In genomic region chr3:106862067-106862466, GRCh38 we compare ENCODE assay signal across 14 cellular contexts.
A peak's percentile ranks its signal among the peaks of the same experiment; 100 is the strongest.
DNase-seq lines count a peak whose midpoint lies in the region; ATAC-seq, FAIRE-seq and TF ChIP-seq lines count a peak whose summit lies in the region.
"Had no signal": no experiment of that assay in that cellular context is flagged by ENCODE, and none has a peak within 500 bp of the region (broad histone marks: within the 10 kb centered on the region; RNA-seq: fewer than 3 reads in every experiment).

No MANE protein-coding gene starts in this region.

- H3K9me3 ChIP-seq in endothelial cell of umbilical vein (replicated peaks; ENCODE audit: control insufficient read depth, insufficient read depth, low read length): no peaks in the 10 kb centered on the region
- H3K9me3 ChIP-seq in neural progenitor cell (ENCODE audit: low read depth): no peaks in the 10 kb centered on the region
- H3K9me3 ChIP-seq in CD8-positive, alpha-beta T cell (ENCODE audit: low read length): no peaks in the 10 kb centered on the region
- H3K9me3 ChIP-seq: lower lobe of right lung had no signal

- H3K27ac ChIP-seq in endothelial cell of umbilical vein (ENCODE audit: insufficient read depth, low read depth, low read length) (peak overlapping the region; percentile 2), neural progenitor cell (no peak overlapping the region)
- no peak overlapping the region for H3K27ac ChIP-seq in CD8-positive, alpha-beta T cell (ENCODE audit: low read depth, low read length)
- H3K27ac ChIP-seq: lower lobe of right lung, SK-N-MC had no signal

- no peak for TF ChIP-seq POLR2A in endothelial cell of umbilical vein (IDR thresholded peaks at IDR 0.05; ENCODE audit: low read depth, low read length)

- ATAC-seq in CD8-positive, alpha-beta T cell: no peak
- ATAC-seq in HG03571 (IDR thresholded peaks at IDR 0.05; ENCODE audit: unreplicated experiment): no peak
- ATAC-seq: lower lobe of right lung had no signal

- peak; percentile 85 for FAIRE-seq in endothelial cell of umbilical vein (lab: Jason Lieb, UNC)
- FAIRE-seq: G401.6 had no signal

- intact Hi-C loops in endothelial cell of umbilical vein (cut with micrococcal nuclease) (loop anchor here (1.0 to 10.0 kb wide), 7 partner anchors 117 to 1176 kb away; no protein-coding TSS in a partner anchor), CD14-positive monocyte (cut with micrococcal nuclease) (no loop called here)
- intact Hi-C loops in CD8-positive, alpha-beta T cell (cut with DNase I, micrococcal nuclease): no loop called here

- H3K27me3 ChIP-seq in endothelial cell of umbilical vein (ENCODE audit: control insufficient read depth in 2 of 2, insufficient read depth in 2 of 2, low read length in 2 of 2) (no peaks in the 10 kb centered on the region), neural progenitor cell (no peaks in the 10 kb centered on the region)
- no peaks in the 10 kb centered on the region for H3K27me3 ChIP-seq in CD8-positive, alpha-beta T cell (ENCODE audit: insufficient read depth, low read length)

- H3K9ac ChIP-seq in endothelial cell of umbilical vein (replicated peaks; ENCODE audit: extremely low read depth, insufficient read depth, low read length) (peak overlapping the region; percentile 26), neural progenitor cell (no peak overlapping the region)

- DNase-seq in Caki2 (ENCODE audit: low read depth) (peak; percentile 3), M059J (ENCODE audit: low read depth) (peak; percentile 81), endothelial cell of umbilical vein (ENCODE audit: low read depth, low spot score) (peak; percentile 79), neural progenitor cell (ENCODE audit: low spot score) (no peak), SK-N-DZ (ENCODE audit: low spot score) (no peak), CD14-positive monocyte (ENCODE audit: low spot score) (no peak)
- no peak for DNase-seq in CD8-positive, alpha-beta T cell
- DNase-seq: activated CD4-positive, alpha-beta T cell treated with anti-CD3 and anti-CD28 coated beads, Interleukin-2, amount 50 U/mL, for 48 hours; lower lobe of right lung; stimulated activated naive CD4-positive, alpha-beta T cell treated with Interleukin-2 at 50 U/mL for 16 hours had no signal

- H3K4me3 ChIP-seq in endothelial cell of umbilical vein (replicated peaks in 1 of 3; ENCODE audit: insufficient read depth in 1 of 3, low read depth in 1 of 3, low read length in 3 of 3) (no peak overlapping the region), neural progenitor cell (no peak overlapping the region)
- no peak overlapping the region for H3K4me3 ChIP-seq in CD8-positive, alpha-beta T cell (ENCODE audit: low read depth, low read length)
- H3K4me3 ChIP-seq: lower lobe of right lung, SK-N-MC had no signal

- dilution Hi-C loops in endothelial cell of umbilical vein (cut with MboI; ENCODE audit: extremely low pct_ligation_motif_present, low sequenced_read_pairs): no loop called here

- TF ChIP-seq CTCF in endothelial cell of umbilical vein (IDR thresholded peaks at IDR 0.05; ENCODE audit: extremely low read depth in 1 of 2, insufficient read depth in 1 of 2, low read depth in 1 of 2, low read length in 2 of 2) (peak; percentile 29 to 41), neural progenitor cell (IDR thresholded peaks at IDR 0.05) (peak; percentile 11), CD14-positive monocyte (IDR thresholded peaks at IDR 0.05) (no peak)
- TF ChIP-seq CTCF in CD8-positive, alpha-beta T cell (IDR thresholded peaks at IDR 0.05): no peak

- H3K4me3 Mint-ChIP-seq in neural progenitor cell: no peak overlapping the region
- no peak overlapping the region for H3K4me3 Mint-ChIP-seq in CD8-positive, alpha-beta T cell
- no peak overlapping the region for H3K4me3 Mint-ChIP-seq in CD14-positive monocyte
- H3K4me3 Mint-ChIP-seq: activated naive CD8-positive, alpha-beta T cell had no signal

- H3K27ac Mint-ChIP-seq in neural progenitor cell (peak overlapping the region; percentile 18), CD14-positive monocyte (no peak overlapping the region)
- H3K27ac Mint-ChIP-seq in CD8-positive, alpha-beta T cell: no peak overlapping the region
- H3K27ac Mint-ChIP-seq: activated naive CD8-positive, alpha-beta T cell had no signal

- H3K27me3 Mint-ChIP-seq in neural progenitor cell (ENCODE audit: insufficient read depth, low read depth) (peaks cover 4% of the 10 kb centered on the region), CD14-positive monocyte (ENCODE audit: low read depth in 3 of 3) (no peaks in the 10 kb centered on the region)
- no peaks in the 10 kb centered on the region for H3K27me3 Mint-ChIP-seq in CD8-positive, alpha-beta T cell (ENCODE audit: low read depth)
- H3K27me3 Mint-ChIP-seq: activated naive CD8-positive, alpha-beta T cell had no signal

- CTCF ChIA-PET in endothelial cell of umbilical vein (lab: Charles Lee): interaction anchor here (0.7 to 3.0 kb wide), 34 partner anchors 8 to 1193 kb away, joined by 3 to 56 read pairs (median 3); no protein-coding TSS in a partner anchor
- CTCF ChIA-PET in CD8-positive, alpha-beta T cell (lab: Charles Lee): no interaction called here

- no peaks in the 10 kb centered on the region for H3F3A ChIP-seq in neural progenitor cell (ENCODE audit: low read depth)

- H3K79me2 ChIP-seq in endothelial cell of umbilical vein (ENCODE audit: control insufficient read depth, insufficient read depth, low read length): no peaks in the 10 kb centered on the region
- no peaks in the 10 kb centered on the region for H3K79me2 ChIP-seq in neural progenitor cell (ENCODE audit: low read depth)

- peak overlapping the region; percentile 48 for H2AFZ ChIP-seq in endothelial cell of umbilical vein (ENCODE audit: low read depth, low read length)
- H2AFZ ChIP-seq in neural progenitor cell (replicated peaks): peak overlapping the region; percentile 77

- H3K9me1 ChIP-seq in endothelial cell of umbilical vein (replicated peaks; ENCODE audit: control insufficient read depth, extremely low read depth, insufficient read depth, low read length): no peaks in the 10 kb centered on the region

- in situ Hi-C loops in Caki2 (cut with HindIII; ENCODE audit: low pct_unique_long_range_greater_than_20kb, low sequenced_read_pairs): no loop called here

- POLR2A ChIA-PET in endothelial cell of umbilical vein (lab: Charles Lee): no interaction called here
- POLR2A ChIA-PET in CD8-positive, alpha-beta T cell (lab: Charles Lee): no interaction called here

- H3K36me3 ChIP-seq in endothelial cell of umbilical vein (ENCODE audit: control insufficient read depth in 2 of 2, extremely low read depth in 1 of 2, insufficient read depth in 2 of 2, low read length in 2 of 2) (no peaks in the 10 kb centered on the region), neural progenitor cell (no peaks in the 10 kb centered on the region)
- H3K36me3 ChIP-seq in CD8-positive, alpha-beta T cell (ENCODE audit: insufficient read depth, low read length): no peaks in the 10 kb centered on the region
- H3K36me3 ChIP-seq: lower lobe of right lung had no signal

- H3K4me2 ChIP-seq in endothelial cell of umbilical vein (ENCODE audit: insufficient read depth, low read length): peak overlapping the region; percentile 59
- no peak overlapping the region for H3K4me2 ChIP-seq in neural progenitor cell

- no TSS peak for BruUV-seq in endothelial cell of umbilical vein (replicated peaks; lab: Mats Ljungman, UMichigan)

- no peaks in the 10 kb centered on the region for H4K20me1 ChIP-seq in endothelial cell of umbilical vein (replicated peaks; ENCODE audit: control insufficient read depth, extremely low read depth, insufficient read depth, low read length)
- no peaks in the 10 kb centered on the region for H4K20me1 ChIP-seq in neural progenitor cell (ENCODE audit: low read depth)

- H3K9me3 Mint-ChIP-seq in neural progenitor cell (no peaks in the 10 kb centered on the region), CD14-positive monocyte (peaks cover 2 to 21% (median 6%) of the 10 kb centered on the region in 7 donors)
- H3K9me3 Mint-ChIP-seq in CD8-positive, alpha-beta T cell: no peaks in the 10 kb centered on the region

- H3K4me1 ChIP-seq in endothelial cell of umbilical vein (ENCODE audit: control insufficient read depth, extremely low read depth, insufficient read depth, low read length): peaks cover 13% of the 10 kb centered on the region
- no peaks in the 10 kb centered on the region for H3K4me1 ChIP-seq in neural progenitor cell
- H3K4me1 ChIP-seq in CD8-positive, alpha-beta T cell (ENCODE audit: insufficient read depth, low read length): no peaks in the 10 kb centered on the region
- H3K4me1 ChIP-seq: lower lobe of right lung had no signal

- H3K36me3 Mint-ChIP-seq in neural progenitor cell: no peaks in the 10 kb centered on the region
- no peaks in the 10 kb centered on the region for H3K36me3 Mint-ChIP-seq in CD8-positive, alpha-beta T cell
- no peaks in the 10 kb centered on the region for H3K36me3 Mint-ChIP-seq in CD14-positive monocyte
- H3K36me3 Mint-ChIP-seq: activated naive CD8-positive, alpha-beta T cell had no signal

- H3K4me1 Mint-ChIP-seq in neural progenitor cell: no peaks in the 10 kb centered on the region
- H3K4me1 Mint-ChIP-seq in CD8-positive, alpha-beta T cell (ENCODE audit: low read depth): no peaks in the 10 kb centered on the region
- H3K4me1 Mint-ChIP-seq in CD14-positive monocyte: no peaks in the 10 kb centered on the region

TF ChIP-seq in endothelial cell of umbilical vein, 7 proteins besides CTCF, POLR2A, EP300 and RAD21:
- TF ChIP-seq MYC (IDR thresholded peaks at IDR 0.05; ENCODE audit: low read depth, low read length) (no peak), GATA2 (IDR thresholded peaks at IDR 0.05; ENCODE audit: insufficient read depth, insufficient read length, low read depth, low read length) (no peak), FOS (IDR thresholded peaks at IDR 0.05; ENCODE audit: borderline replicate concordance, insufficient read depth, low read length) (peak; percentile 52), JUN (IDR thresholded peaks at IDR 0.05; ENCODE audit: borderline replicate concordance, insufficient read depth, insufficient read length, low read depth) (no peak)
- TF ChIP-seq, protein P1, sequence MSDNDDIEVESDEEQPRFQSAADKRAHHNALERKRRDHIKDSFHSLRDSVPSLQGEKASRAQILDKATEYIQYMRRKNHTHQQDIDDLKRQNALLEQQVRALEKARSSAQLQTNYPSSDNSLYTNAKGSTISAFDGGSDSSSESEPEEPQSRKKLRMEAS (IDR thresholded peaks at IDR 0.05; ENCODE audit: insufficient read depth, insufficient read length): no peak

Comparison
In these comparisons a context has a peak if more than half of its experiments do, and no peak if none do; other contexts are left out.
1. DNase-seq: peak in Caki2 (single experiment), M059J (single experiment) and endothelial cell of umbilical vein (single experiment); none in neural progenitor cell (single experiment), SK-N-DZ (single experiment), CD8-positive, alpha-beta T cell (0 of 7) and CD14-positive monocyte (single experiment).
2. CTCF ChIP-seq: peak in endothelial cell of umbilical vein (2 of 2) and neural progenitor cell (single experiment); none in CD8-positive, alpha-beta T cell (single experiment) and CD14-positive monocyte (single experiment).